15 cellular contexts compared by ENCODE assay signal in the genomic region with DNA sequence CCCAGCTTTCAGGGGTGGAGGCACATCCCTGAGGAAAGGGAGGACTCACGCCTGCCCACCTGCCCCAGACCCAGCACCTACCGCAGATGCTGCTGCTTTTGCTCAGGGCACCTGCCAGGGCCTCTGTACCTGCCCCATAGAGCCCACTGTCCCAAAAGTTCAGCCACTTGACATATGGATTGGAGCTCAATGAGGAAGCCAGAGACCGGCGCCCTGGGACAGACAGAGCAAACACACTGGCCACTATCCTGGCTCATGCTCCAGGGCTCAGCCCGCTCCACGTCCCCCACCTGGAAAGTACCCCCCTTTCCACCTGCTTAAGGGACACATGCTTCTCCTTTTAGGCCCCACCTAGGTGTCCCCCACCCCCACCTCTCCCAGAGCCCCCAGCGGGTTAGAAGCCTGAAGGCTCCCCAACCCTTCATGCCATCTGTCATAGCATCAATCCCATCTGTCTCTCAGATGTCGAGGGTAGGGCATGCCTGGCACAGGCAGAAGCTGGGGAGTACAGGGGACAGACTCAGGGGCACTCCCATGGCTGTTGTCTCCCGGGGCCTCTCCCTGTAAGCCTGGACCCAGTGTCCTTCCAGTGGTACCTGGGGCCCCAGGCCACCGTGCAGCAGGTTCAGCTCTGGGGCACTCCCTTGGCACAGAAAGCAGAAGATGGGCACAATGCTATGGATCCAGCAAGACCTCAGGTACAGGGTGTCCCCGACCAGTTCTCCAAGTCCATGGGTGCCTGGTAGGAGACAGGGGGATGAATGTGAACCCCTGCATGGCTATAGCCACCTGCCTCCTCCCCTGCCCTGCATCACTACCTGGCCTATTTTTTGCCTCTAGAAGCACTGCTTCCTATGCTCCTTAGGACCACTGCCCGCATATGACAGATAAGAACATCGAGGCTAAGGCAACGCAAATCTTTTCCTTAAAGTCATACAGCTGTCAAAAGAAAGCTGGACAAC. TPM values are rescaled to one million over a fixed set of nuclear protein-coding genes. Genes with fewer than 3 reads are reported as not detected.
DNase-seq lines count a peak whose midpoint lies in the region; ATAC-seq and TF ChIP-seq lines count a peak whose summit lies in the region.
"Had no signal": no experiment of that assay in that cellular context is flagged by ENCODE, and none has a peak within 500 bp of the region (broad histone marks: within the 10 kb centered on the region; RNA-seq: fewer than 3 reads in every experiment).

No MANE protein-coding gene starts in this region.

- peak overlapping the region in 1 of 2 donors; percentile 72 for H3K4me3 ChIP-seq in neuronal stem cell (ENCODE audit: low read length in 2 of 2)
- H3K4me3 ChIP-seq in esophagus muscularis mucosa = no peak overlapping the region

- peak overlapping the region; percentile 73 for H3K4me3 Mint-ChIP-seq in activated CD8-positive, alpha-beta T cell treated with anti-CD3 and anti-CD28 coated beads for 36 hours
- H3K4me3 Mint-ChIP-seq in activated CD8-positive, alpha-beta T cell treated with anti-CD3 and anti-CD28 coated beads, Interleukin-2, amount 10 ng/mL, durations not matched to agents 7 days and 5 days = no peak overlapping the region
- H3K4me3 Mint-ChIP-seq in effector memory CD8-positive, alpha-beta T cell = peak overlapping the region; percentile 80 to 88

- H3K27me3 ChIP-seq in neuronal stem cell (ENCODE audit: control insufficient read depth in 3 of 3, insufficient read depth in 3 of 3, low read depth in 1 of 3, low read length in 3 of 3) (peaks cover 0 to 2% (median 0%) of the 10 kb centered on the region in 3 experiments), esophagus muscularis mucosa (no peaks in the 10 kb centered on the region)
- H3K27me3 ChIP-seq: breast epithelium had no signal

- H3K36me3 Mint-ChIP-seq in activated CD8-positive, alpha-beta T cell treated with anti-CD3 and anti-CD28 coated beads for 36 hours (ENCODE audit: low read depth) = no peaks in the 10 kb centered on the region
- H3K36me3 Mint-ChIP-seq in activated CD8-positive, alpha-beta T cell treated with anti-CD3 and anti-CD28 coated beads, Interleukin-2, amount 10 ng/mL, durations not matched to agents 7 days and 5 days (ENCODE audit: low read depth) = no peaks in the 10 kb centered on the region
- H3K36me3 Mint-ChIP-seq in effector memory CD8-positive, alpha-beta T cell (ENCODE audit: insufficient read depth) = peaks cover 8% of the 10 kb centered on the region

- no peak for ATAC-seq in activated CD8-positive, alpha-beta T cell treated with anti-CD3 and anti-CD28 coated beads for 36 hours
- no peak for ATAC-seq in activated CD8-positive, alpha-beta T cell treated with anti-CD3 and anti-CD28 coated beads, Interleukin-2, amount 10 ng/mL, durations not matched to agents 7 days and 5 days
- ATAC-seq in effector memory CD8-positive, alpha-beta T cell (replicated peaks) = no peak
- ATAC-seq: activated CD4-positive, CD25-positive, alpha-beta regulatory T cell treated with anti-CD3 and anti-CD28 coated beads, Interleukin-2, amount 50 U/mL, for 24 hours had no signal

- H3K18ac ChIP-seq in neuronal stem cell (ENCODE audit: low read length) = no peak overlapping the region

- TF ChIP-seq EP300 in esophagus muscularis mucosa (IDR thresholded peaks at IDR 0.05) = no peak

- peak overlapping the region; percentile 27 for H2AK5ac ChIP-seq in neuronal stem cell (ENCODE audit: low read depth, low read length)

- TF ChIP-seq POLR2A in esophagus muscularis mucosa (IDR thresholded peaks at IDR 0.05; ENCODE audit: low read depth) = no peak

- CTCF ChIA-PET in activated CD8-positive, alpha-beta T cell treated with anti-CD3 and anti-CD28 coated beads for 36 hours (lab: Charles Lee) = interaction anchor here (1.0 to 1.5 kb wide), 2 partner anchors 8 to 9 kb away, joined by 4 to 5 read pairs; no protein-coding TSS in a partner anchor
- CTCF ChIA-PET in activated CD8-positive, alpha-beta T cell treated with anti-CD3 and anti-CD28 coated beads, Interleukin-2, amount 10 ng/mL, durations not matched to agents 7 days and 5 days (lab: Charles Lee) = no interaction called here

- DNase-seq in activated CD8-positive, alpha-beta T cell treated with anti-CD3 and anti-CD28 coated beads for 36 hours = no peak
- no peak for DNase-seq in activated CD8-positive, alpha-beta T cell treated with anti-CD3 and anti-CD28 coated beads, Interleukin-2, amount 10 ng/mL, durations not matched to agents 7 days and 5 days
- DNase-seq in NCI-H524 treated with DMSO at 0.1 percent for 48 hours (lab: John Stamatoyannopoulos, UW) = peak; percentile 59
- DNase-seq in effector memory CD8-positive, alpha-beta T cell = no peak
- no peak for DNase-seq in neuronal stem cell (ENCODE audit: low spot score)
- DNase-seq in NCI-H1092 treated with DMSO at 0.1 percent for 48 hours (lab: John Stamatoyannopoulos, UW) = no peak
- DNase-seq in esophagus muscularis mucosa (ENCODE audit: extremely low spot score) = no peak
- no peak for DNase-seq in NCI-H146 treated with DMSO at 0.1 percent for 48 hours (lab: John Stamatoyannopoulos, UW; ENCODE audit: unreplicated experiment)
- DNase-seq: ACHN, DMS79, head of caudate nucleus had no signal

- H3K27me3 Mint-ChIP-seq in activated CD8-positive, alpha-beta T cell treated with anti-CD3 and anti-CD28 coated beads for 36 hours = no peaks in the 10 kb centered on the region
- peaks cover 9% of the 10 kb centered on the region for H3K27me3 Mint-ChIP-seq in activated CD8-positive, alpha-beta T cell treated with anti-CD3 and anti-CD28 coated beads, Interleukin-2, amount 10 ng/mL, durations not matched to agents 7 days and 5 days (ENCODE audit: low read depth)
- H3K27me3 Mint-ChIP-seq in effector memory CD8-positive, alpha-beta T cell = no peaks in the 10 kb centered on the region

- peaks cover 19% of the 10 kb centered on the region for H3K4me1 Mint-ChIP-seq in activated CD8-positive, alpha-beta T cell treated with anti-CD3 and anti-CD28 coated beads for 36 hours (ENCODE audit: low read depth)
- peaks cover 19% of the 10 kb centered on the region for H3K4me1 Mint-ChIP-seq in activated CD8-positive, alpha-beta T cell treated with anti-CD3 and anti-CD28 coated beads, Interleukin-2, amount 10 ng/mL, durations not matched to agents 7 days and 5 days (ENCODE audit: low read depth)
- H3K4me1 Mint-ChIP-seq in effector memory CD8-positive, alpha-beta T cell (ENCODE audit: low read depth in 2 of 2) = peaks cover 20 to 30% of the 10 kb centered on the region in 2 donors

- H2BK5ac ChIP-seq in neuronal stem cell (ENCODE audit: low read length) = no peak overlapping the region

- H3K79me1 ChIP-seq in neuronal stem cell (ENCODE audit: low read depth, low read length) = peaks cover 4% of the 10 kb centered on the region

- H3K9me3 ChIP-seq in neuronal stem cell (replicated peaks in 1 of 2; ENCODE audit: control insufficient read depth in 2 of 2, insufficient read depth in 1 of 2, low read depth in 1 of 2, low read length in 2 of 2) = no peaks in the 10 kb centered on the region
- H3K9me3 ChIP-seq in esophagus muscularis mucosa = no peaks in the 10 kb centered on the region
- H3K9me3 ChIP-seq: breast epithelium, left lung had no signal

- H3K36me3 ChIP-seq in neuronal stem cell (replicated peaks in 1 of 2; ENCODE audit: control insufficient read depth in 2 of 2, insufficient read depth in 2 of 2, low read length in 2 of 2) = peaks cover 2 to 9% of the 10 kb centered on the region in 2 donors
- H3K36me3 ChIP-seq in esophagus muscularis mucosa = no peaks in the 10 kb centered on the region
- H3K36me3 ChIP-seq: breast epithelium, left lung had no signal

- H3K4me1 ChIP-seq in neuronal stem cell (ENCODE audit: control insufficient read depth in 2 of 2, insufficient read depth in 1 of 2, low read depth in 1 of 2, low read length in 2 of 2) = peaks cover 16 to 23% of the 10 kb centered on the region in 2 donors
- peaks cover 22 to 27% (median 25%) of the 10 kb centered on the region in 4 donors for H3K4me1 ChIP-seq in esophagus muscularis mucosa

- no peaks in the 10 kb centered on the region for H3K9me3 Mint-ChIP-seq in activated CD8-positive, alpha-beta T cell treated with anti-CD3 and anti-CD28 coated beads for 36 hours
- no peaks in the 10 kb centered on the region for H3K9me3 Mint-ChIP-seq in activated CD8-positive, alpha-beta T cell treated with anti-CD3 and anti-CD28 coated beads, Interleukin-2, amount 10 ng/mL, durations not matched to agents 7 days and 5 days (ENCODE audit: insufficient read depth)
- no peaks in the 10 kb centered on the region for H3K9me3 Mint-ChIP-seq in effector memory CD8-positive, alpha-beta T cell

- no CpG with 5 or more reads among the region's 14 CpGs for WGBS in neuronal stem cell (ENCODE audit: extremely low coverage in 2 of 2, insufficient read length in 2 of 2, insufficient replicate concordance in 1 of 2), 2 donors
- 87% methylated on average over 8 of the region's 14 CpGs for WGBS in esophagus muscularis mucosa

- no peak overlapping the region for H4K8ac ChIP-seq in neuronal stem cell (ENCODE audit: low read depth, low read length)

- no peak overlapping the region for H2BK12ac ChIP-seq in neuronal stem cell (ENCODE audit: low read length)

- no peak overlapping the region for H3K9ac ChIP-seq in neuronal stem cell (ENCODE audit: low read depth, low read length, poor library complexity)

- H3K4me2 ChIP-seq in neuronal stem cell (ENCODE audit: insufficient read depth, low read length, poor library complexity, severe bottlenecking) = no peak overlapping the region

- no peak overlapping the region for H3K23ac ChIP-seq in neuronal stem cell (ENCODE audit: low read depth, low read length, poor library complexity)

- no peak overlapping the region for H2AFZ ChIP-seq in neuronal stem cell (ENCODE audit: low read length)

- POLR2A ChIA-PET in activated CD8-positive, alpha-beta T cell treated with anti-CD3 and anti-CD28 coated beads for 36 hours (lab: Charles Lee) = interaction anchor here (1.5 kb wide), 1 partner anchor 10 kb away, joined by 13 read pairs; a partner anchor contains a TSS
- POLR2A ChIA-PET in activated CD8-positive, alpha-beta T cell treated with anti-CD3 and anti-CD28 coated beads, Interleukin-2, amount 10 ng/mL, durations not matched to agents 7 days and 5 days (lab: Charles Lee) = no interaction called here

- TF ChIP-seq CTCF in activated CD8-positive, alpha-beta T cell treated with anti-CD3 and anti-CD28 coated beads for 36 hours (IDR thresholded peaks at IDR 0.05) = no peak
- TF ChIP-seq CTCF in esophagus muscularis mucosa (IDR thresholded peaks at IDR 0.05) = no peak

- no peak overlapping the region for H3K27ac Mint-ChIP-seq in activated CD8-positive, alpha-beta T cell treated with anti-CD3 and anti-CD28 coated beads for 36 hours
- H3K27ac Mint-ChIP-seq in activated CD8-positive, alpha-beta T cell treated with anti-CD3 and anti-CD28 coated beads, Interleukin-2, amount 10 ng/mL, durations not matched to agents 7 days and 5 days = no peak overlapping the region
- H3K27ac Mint-ChIP-seq in effector memory CD8-positive, alpha-beta T cell = peak overlapping the region; percentile 92 to 98

- H2BK120ac ChIP-seq in neuronal stem cell (ENCODE audit: low read depth, low read length) = no peak overlapping the region

- intact Hi-C loops in activated CD8-positive, alpha-beta T cell treated with anti-CD3 and anti-CD28 coated beads for 36 hours (cut with micrococcal nuclease) = no loop called here
- intact Hi-C loops in esophagus muscularis mucosa (cut with DNase I) = loop anchor here (10.0 kb wide), 1 partner anchor 48 kb away; a partner anchor contains a TSS

- H3K4ac ChIP-seq in neuronal stem cell (ENCODE audit: low read length) = no peak overlapping the region

- H2BK15ac ChIP-seq in neuronal stem cell (ENCODE audit: low read length) = peak overlapping the region; percentile 87

- H4K91ac ChIP-seq in neuronal stem cell (ENCODE audit: low read depth, low read length, poor library complexity) = no peak overlapping the region

- H3K27ac ChIP-seq in neuronal stem cell (replicated peaks; ENCODE audit: low read length) (no peak overlapping the region), esophagus muscularis mucosa (replicated peaks in 1 of 4) (peak overlapping the region in 1 of 4 donors; percentile 86)
- H3K27ac ChIP-seq: epithelial cell of prostate had no signal

- no peak overlapping the region for H3K14ac ChIP-seq in neuronal stem cell (ENCODE audit: low read length)

RNA-seq across cellular contexts. Expression of a gene that starts 2.2 kb away (rescaled TPM):
- total RNA-seq in activated CD8-positive, alpha-beta T cell treated with anti-CD3 and anti-CD28 coated beads for 36 hours = under 1 TPM; 0.22 to 0.25 TPM
- under 1 TPM; 0.50 to 0.63 TPM for total RNA-seq in activated CD8-positive, alpha-beta T cell treated with anti-CD3 and anti-CD28 coated beads, Interleukin-2, amount 10 ng/mL, durations not matched to agents 7 days and 5 days
- polyA plus RNA-seq in neuronal stem cell (2013, experiment 1 of 2) = 0.43 TPM
- 0.53 TPM for polyA plus RNA-seq in neuronal stem cell (2013, experiment 2 of 2)
- under 1 TPM; 0.39 to 0.50 (median 0.41) TPM for total RNA-seq in esophagus muscularis mucosa

RNA-seq across cellular contexts. Expression of a gene that starts 10.8 kb away (rescaled TPM):
- total RNA-seq in activated CD8-positive, alpha-beta T cell treated with anti-CD3 and anti-CD28 coated beads for 36 hours = 10 to 100 TPM; 23.7 to 23.8 TPM
- 10 to 100 TPM; 31.7 to 32.0 TPM for total RNA-seq in activated CD8-positive, alpha-beta T cell treated with anti-CD3 and anti-CD28 coated beads, Interleukin-2, amount 10 ng/mL, durations not matched to agents 7 days and 5 days
- polyA plus RNA-seq in neuronal stem cell (2013, experiment 1 of 2) = 26.5 TPM
- polyA plus RNA-seq in neuronal stem cell (2013, experiment 2 of 2) = 28.4 TPM
- total RNA-seq in esophagus muscularis mucosa = 10 to 100 TPM; 33.2 to 42.4 (median 39.1) TPM

RNA-seq across cellular contexts. Expression of a gene that starts 19.6 kb away (rescaled TPM):
- total RNA-seq in activated CD8-positive, alpha-beta T cell treated with anti-CD3 and anti-CD28 coated beads for 36 hours = not detected
- under 1 TPM; 0.16 to 0.21 TPM for total RNA-seq in activated CD8-positive, alpha-beta T cell treated with anti-CD3 and anti-CD28 coated beads, Interleukin-2, amount 10 ng/mL, durations not matched to agents 7 days and 5 days
- 0.18 TPM for polyA plus RNA-seq in neuronal stem cell (2013, experiment 1 of 2)
- 0.24 TPM for polyA plus RNA-seq in neuronal stem cell (2013, experiment 2 of 2)
- under 1 TPM; 0.23 to 0.42 (median 0.36) TPM for total RNA-seq in esophagus muscularis mucosa

RNA-seq across cellular contexts. Expression of a gene that starts 30.6 kb away (rescaled TPM):
- total RNA-seq in activated CD8-positive, alpha-beta T cell treated with anti-CD3 and anti-CD28 coated beads for 36 hours = 10 to 100 TPM; 29.1 to 34.5 TPM
- total RNA-seq in activated CD8-positive, alpha-beta T cell treated with anti-CD3 and anti-CD28 coated beads, Interleukin-2, amount 10 ng/mL, durations not matched to agents 7 days and 5 days = 10 to 100 TPM; 56.2 to 58.0 TPM
- polyA plus RNA-seq in neuronal stem cell (2013, experiment 1 of 2) = 16.5 TPM
- polyA plus RNA-seq in neuronal stem cell (2013, experiment 2 of 2) = 16.1 TPM
- 10 to 100 TPM; 42.4 to 76.3 (median 57.2) TPM for total RNA-seq in esophagus muscularis mucosa

RNA-seq across cellular contexts. Expression of a gene that starts 33.0 kb away (rescaled TPM):
- total RNA-seq in activated CD8-positive, alpha-beta T cell treated with anti-CD3 and anti-CD28 coated beads for 36 hours = not detected
- not detected for total RNA-seq in activated CD8-positive, alpha-beta T cell treated with anti-CD3 and anti-CD28 coated beads, Interleukin-2, amount 10 ng/mL, durations not matched to agents 7 days and 5 days
- not detected for polyA plus RNA-seq in neuronal stem cell (2013, experiment 1 of 2)
- 0.01 TPM for polyA plus RNA-seq in neuronal stem cell (2013, experiment 2 of 2)
- total RNA-seq in esophagus muscularis mucosa = not detected
- total RNA-seq: breast epithelium had no signal

Comparison
In these comparisons a context has a peak if more than half of its experiments do, and no peak if none do; other contexts are left out.
1. H3K27ac Mint-ChIP-seq: peak in effector memory CD8-positive, alpha-beta T cell (2 of 2); none in activated CD8-positive, alpha-beta T cell treated with anti-CD3 and anti-CD28 coated beads for 36 hours (single experiment) and activated CD8-positive, alpha-beta T cell treated with anti-CD3 and anti-CD28 coated beads, Interleukin-2, amount 10 ng/mL, durations not matched to agents 7 days and 5 days (single experiment).